16 cellular contexts compared by ENCODE assay signal in the genomic region with DNA sequence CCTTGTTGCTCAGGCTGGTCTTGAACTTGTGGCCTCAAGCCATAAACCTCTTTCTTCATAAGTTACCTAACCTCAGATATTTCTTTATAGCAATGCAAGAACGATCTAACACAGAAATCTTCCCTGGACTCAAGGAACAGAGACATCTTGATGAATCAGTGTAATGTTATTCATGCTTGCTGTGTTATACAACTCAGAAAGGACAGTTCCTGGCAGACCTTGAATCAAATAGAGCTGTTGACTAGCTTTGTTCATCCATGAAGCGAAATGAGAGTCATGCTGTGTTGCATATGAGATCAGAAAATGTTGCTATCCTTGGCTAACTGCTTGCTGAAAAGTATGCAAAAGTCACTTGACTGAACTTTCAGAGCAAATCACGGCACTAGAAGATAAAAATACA.
DNase-seq lines count a peak whose midpoint lies in the region; ATAC-seq and TF ChIP-seq lines count a peak whose summit lies in the region.
"Had no signal": no experiment of that assay in that cellular context is flagged by ENCODE, and none has a peak within 500 bp of the region (broad histone marks: within the 10 kb centered on the region; RNA-seq: fewer than 3 reads in every experiment).

No MANE protein-coding gene starts in this region.

- DNase-seq in GM04503 (ENCODE audit: low read depth) (peak; percentile 58), amniotic epithelial cell (ENCODE audit: low read depth) (peak; percentile 99), fibroblast of the aortic adventitia (ENCODE audit: low read depth) (peak; percentile 97), skeletal muscle cell (ENCODE audit: low read depth) (peak; percentile 97), NCI-H510A (lab: John Stamatoyannopoulos, UW) (no peak), occipital lobe (lab: John Stamatoyannopoulos, UW) (no peak)
- DNase-seq: activated naive CD8-positive, alpha-beta T cell treated with anti-CD3 and anti-CD28 coated beads for 36 hours; activated T-cell treated with anti-CD3 and anti-CD28 coated beads for 4 hours; H9; Kasumi-1; NCI-H2029; NCI-H526; Peyer's patch; stimulated activated CD4-positive, alpha-beta T cell treated with anti-CD3 and anti-CD28 coated beads, Interleukin-2, amount 100 ng/mL, for 24 hours; upper lobe of right lung had no signal

- no peak for ATAC-seq in GM21737 (IDR thresholded peaks at IDR 0.05; ENCODE audit: unreplicated experiment)
- ATAC-seq: upper lobe of right lung had no signal

- H3K4me3 ChIP-seq in fibroblast of the aortic adventitia (ENCODE audit: low read depth, low read length) (no peak overlapping the region), skeletal muscle cell (ENCODE audit: low read depth, low read length) (no peak overlapping the region)
- H3K4me3 ChIP-seq: Peyer's patch, upper lobe of right lung had no signal

- TF ChIP-seq CTCF in fibroblast of the aortic adventitia (IDR thresholded peaks at IDR 0.05; ENCODE audit: insufficient read depth, low read length): no peak

Comparison
In these comparisons a context has a peak if more than half of its experiments do, and no peak if none do; other contexts are left out.
1. DNase-seq: peak in GM04503 (single experiment), amniotic epithelial cell (single experiment), fibroblast of the aortic adventitia (single experiment) and skeletal muscle cell (single experiment); none in NCI-H510A (single experiment) and occipital lobe (single experiment).